In genomic region chr3:50442940-50443579, GRCh38 we compare ENCODE assay signal across 20 cellular contexts.
DNase-seq lines count a peak whose midpoint lies in the region; ATAC-seq lines count a peak whose summit lies in the region.
"Had no signal": no experiment of that assay in that cellular context is flagged by ENCODE, and none has a peak within 500 bp of the region (broad histone marks: within the 10 kb centered on the region; RNA-seq: fewer than 3 reads in every experiment).

No MANE protein-coding gene starts in this region.

- peaks cover 0 to 91% (median 0%) of the 10 kb centered on the region in 3 experiments for H3K27me3 ChIP-seq in neuronal stem cell (ENCODE audit: control insufficient read depth in 3 of 3, insufficient read depth in 3 of 3, low read depth in 1 of 3, low read length in 3 of 3)
- H3K27me3 ChIP-seq: tibial artery had no signal

- H2BK12ac ChIP-seq in neuronal stem cell (ENCODE audit: low read length), result no peak overlapping the region

- no peaks in the 10 kb centered on the region for H3K4me1 Mint-ChIP-seq in activated CD4-positive, alpha-beta memory T cell treated with anti-CD3 and anti-CD28 coated beads, Interleukin-2, amount 10 ng/mL, durations not matched to agents 7 days and 5 days
- no peaks in the 10 kb centered on the region for H3K4me1 Mint-ChIP-seq in activated T-helper 17 cell treated with anti-CD3 and anti-CD28 coated beads, Interleukin-2, amount 50 U/mL, for 72 hours
- H3K4me1 Mint-ChIP-seq: activated CD8-positive, alpha-beta memory T cell treated with anti-CD3 and anti-CD28 coated beads, Interleukin-2, amount 10 ng/mL, durations not matched to agents 7 days and 5 days had no signal

- H3K18ac ChIP-seq in neuronal stem cell (ENCODE audit: low read length), result peak overlapping the region; percentile 25

- H2BK15ac ChIP-seq in neuronal stem cell (ENCODE audit: low read length), result no peak overlapping the region

- H3K23ac ChIP-seq in neuronal stem cell (ENCODE audit: low read depth, low read length, poor library complexity), result no peak overlapping the region

- H3K4me2 ChIP-seq in neuronal stem cell (ENCODE audit: insufficient read depth, low read length, poor library complexity, severe bottlenecking), result no peak overlapping the region
- H3K4me2 ChIP-seq: SK-N-SH had no signal

- no peak overlapping the region for H3K14ac ChIP-seq in neuronal stem cell (ENCODE audit: low read length)

- no peak overlapping the region for H3K27ac ChIP-seq in neuronal stem cell (replicated peaks; ENCODE audit: low read length)
- H3K27ac ChIP-seq: tibial artery had no signal

- CTCF ChIA-PET in activated CD4-positive, alpha-beta memory T cell treated with anti-CD3 and anti-CD28 coated beads, Interleukin-2, amount 10 ng/mL, durations not matched to agents 7 days and 5 days (lab: Charles Lee), result no interaction called here

- peaks cover 0 to 2% of the 10 kb centered on the region in 2 donors for H3K4me1 ChIP-seq in neuronal stem cell (ENCODE audit: control insufficient read depth in 2 of 2, insufficient read depth in 1 of 2, low read depth in 1 of 2, low read length in 2 of 2)
- H3K4me1 ChIP-seq: tibial artery had no signal

- H3K9me3 Mint-ChIP-seq in activated CD4-positive, alpha-beta memory T cell treated with anti-CD3 and anti-CD28 coated beads, Interleukin-2, amount 10 ng/mL, durations not matched to agents 7 days and 5 days, result no peaks in the 10 kb centered on the region
- no peaks in the 10 kb centered on the region for H3K9me3 Mint-ChIP-seq in activated T-helper 17 cell treated with anti-CD3 and anti-CD28 coated beads, Interleukin-2, amount 50 U/mL, for 72 hours
- H3K9me3 Mint-ChIP-seq: activated T-helper 2 cell treated with anti-CD3 and anti-CD28 coated beads, Interferon-gamma antibody, Interleukin-2, Interleukin-4, amounts not matched to agents 10 μg/mL and 5 μg/mL and 100 μg/mL, durations not matched to agents 14 hours and 24 hours and 36 hours; CD4-positive, alpha-beta T cell; nephron had no signal

- H2BK5ac ChIP-seq in neuronal stem cell (ENCODE audit: low read length), result peak overlapping the region; percentile 25

- H2BK120ac ChIP-seq in neuronal stem cell (ENCODE audit: low read depth, low read length), result no peak overlapping the region

- no peaks in the 10 kb centered on the region for H3K27me3 Mint-ChIP-seq in activated CD4-positive, alpha-beta memory T cell treated with anti-CD3 and anti-CD28 coated beads, Interleukin-2, amount 10 ng/mL, durations not matched to agents 7 days and 5 days
- no peaks in the 10 kb centered on the region for H3K27me3 Mint-ChIP-seq in activated T-helper 17 cell treated with anti-CD3 and anti-CD28 coated beads, Interleukin-2, amount 50 U/mL, for 72 hours
- H3K27me3 Mint-ChIP-seq: activated CD8-positive, alpha-beta memory T cell treated with anti-CD3 and anti-CD28 coated beads, Interleukin-2, amount 10 ng/mL, durations not matched to agents 7 days and 5 days; CD4-positive, alpha-beta T cell had no signal

- H2AK5ac ChIP-seq in neuronal stem cell (ENCODE audit: low read depth, low read length), result peak overlapping the region; percentile 83

- H3K36me3 ChIP-seq in neuronal stem cell (replicated peaks in 1 of 2; ENCODE audit: control insufficient read depth in 2 of 2, insufficient read depth in 2 of 2, low read length in 2 of 2), result no peaks in the 10 kb centered on the region
- H3K36me3 ChIP-seq: tibial artery had no signal

- H4K91ac ChIP-seq in neuronal stem cell (ENCODE audit: low read depth, low read length, poor library complexity), result no peak overlapping the region

- no peak overlapping the region for H3K4me3 ChIP-seq in neuronal stem cell (ENCODE audit: low read length in 2 of 2)
- H3K4me3 ChIP-seq: tibial artery had no signal

- H3K4me3 Mint-ChIP-seq in activated CD4-positive, alpha-beta memory T cell treated with anti-CD3 and anti-CD28 coated beads, Interleukin-2, amount 10 ng/mL, durations not matched to agents 7 days and 5 days, result no peak overlapping the region
- H3K4me3 Mint-ChIP-seq in activated T-helper 17 cell treated with anti-CD3 and anti-CD28 coated beads, Interleukin-2, amount 50 U/mL, for 72 hours, result no peak overlapping the region
- H3K4me3 Mint-ChIP-seq: activated CD8-positive, alpha-beta memory T cell treated with anti-CD3 and anti-CD28 coated beads, Interleukin-2, amount 10 ng/mL, durations not matched to agents 7 days and 5 days; CD4-positive, alpha-beta T cell; nephron had no signal

- no peak for ATAC-seq in left lobe of liver
- ATAC-seq in activated T-helper 17 cell treated with anti-CD3 and anti-CD28 coated beads, Interleukin-2, amount 50 U/mL, for 72 hours (replicated peaks), result no peak
- ATAC-seq: activated CD4-positive, CD25-positive, alpha-beta regulatory T cell treated with anti-CD3 and anti-CD28 coated beads, Interleukin-2, amount 50 U/mL, for 24 hours; activated CD8-positive, alpha-beta memory T cell treated with anti-CD3 and anti-CD28 coated beads, Interleukin-2, amount 10 ng/mL, durations not matched to agents 7 days and 5 days had no signal

- no peak overlapping the region for H3K4ac ChIP-seq in neuronal stem cell (ENCODE audit: low read length)

- POLR2A ChIA-PET in activated CD4-positive, alpha-beta memory T cell treated with anti-CD3 and anti-CD28 coated beads, Interleukin-2, amount 10 ng/mL, durations not matched to agents 7 days and 5 days (lab: Charles Lee), result no interaction called here

- H3K79me1 ChIP-seq in neuronal stem cell (ENCODE audit: low read depth, low read length), result no peaks in the 10 kb centered on the region

- no peaks in the 10 kb centered on the region for H3K9me3 ChIP-seq in neuronal stem cell (replicated peaks in 1 of 2; ENCODE audit: control insufficient read depth in 2 of 2, insufficient read depth in 1 of 2, low read depth in 1 of 2, low read length in 2 of 2)
- H3K9me3 ChIP-seq: SK-N-SH, tibial artery had no signal

- no peak overlapping the region for H3K27ac Mint-ChIP-seq in activated CD4-positive, alpha-beta memory T cell treated with anti-CD3 and anti-CD28 coated beads, Interleukin-2, amount 10 ng/mL, durations not matched to agents 7 days and 5 days
- no peak overlapping the region for H3K27ac Mint-ChIP-seq in activated T-helper 17 cell treated with anti-CD3 and anti-CD28 coated beads, Interleukin-2, amount 50 U/mL, for 72 hours
- H3K27ac Mint-ChIP-seq: activated CD8-positive, alpha-beta memory T cell treated with anti-CD3 and anti-CD28 coated beads, Interleukin-2, amount 10 ng/mL, durations not matched to agents 7 days and 5 days; activated T-helper 2 cell treated with anti-CD3 and anti-CD28 coated beads, Interferon-gamma antibody, Interleukin-2, Interleukin-4, amounts not matched to agents 10 μg/mL and 5 μg/mL and 100 μg/mL, durations not matched to agents 14 hours and 24 hours and 36 hours; CD4-positive, alpha-beta T cell had no signal

- H3K36me3 Mint-ChIP-seq in activated CD4-positive, alpha-beta memory T cell treated with anti-CD3 and anti-CD28 coated beads, Interleukin-2, amount 10 ng/mL, durations not matched to agents 7 days and 5 days (ENCODE audit: low read depth), result no peaks in the 10 kb centered on the region
- H3K36me3 Mint-ChIP-seq in activated T-helper 17 cell treated with anti-CD3 and anti-CD28 coated beads, Interleukin-2, amount 50 U/mL, for 72 hours (ENCODE audit: low read depth), result no peaks in the 10 kb centered on the region
- H3K36me3 Mint-ChIP-seq: activated CD8-positive, alpha-beta memory T cell treated with anti-CD3 and anti-CD28 coated beads, Interleukin-2, amount 10 ng/mL, durations not matched to agents 7 days and 5 days had no signal

- no peak overlapping the region for H3K9ac ChIP-seq in neuronal stem cell (ENCODE audit: low read depth, low read length, poor library complexity)
- H3K9ac ChIP-seq: SK-N-SH had no signal

- no CpG with 5 or more reads among the region's 21 CpGs for WGBS in neuronal stem cell (ENCODE audit: extremely low coverage in 2 of 2, insufficient read length in 2 of 2, insufficient replicate concordance in 1 of 2), 2 donors

- peak; percentile 98 for DNase-seq in DMS 273 (lab: John Stamatoyannopoulos, UW; ENCODE audit: unreplicated experiment)
- peak; percentile 68 for DNase-seq in NCI-H1694 treated with DMSO at 0.1 percent for 48 hours (lab: John Stamatoyannopoulos, UW)
- peak in 50 of 58 donors; percentile 4 to 84 (median 44) for DNase-seq in anterior cingulate cortex (lab: John Stamatoyannopoulos, UW)
- no peak for DNase-seq in neuronal stem cell (ENCODE audit: low spot score)
- no peak for DNase-seq in activated CD4-positive, alpha-beta memory T cell treated with anti-CD3 and anti-CD28 coated beads, Interleukin-2, amount 10 ng/mL, durations not matched to agents 7 days and 5 days
- DNase-seq in left lobe of liver (ENCODE audit: low spot score), result no peak
- DNase-seq in NK-92 (lab: John Stamatoyannopoulos, UW; ENCODE audit: unreplicated experiment), result no peak
- DNase-seq: activated CD8-positive, alpha-beta memory T cell treated with anti-CD3 and anti-CD28 coated beads, Interleukin-2, amount 10 ng/mL, durations not matched to agents 7 days and 5 days; CD4-positive, alpha-beta T cell; effector CD4-positive, alpha-beta T cell; mesenchymal stem cell; NCI-H1436 treated with DMSO at 0.1 percent for 48 hours; NCI-H748 treated with DMSO at 0.1 percent for 48 hours; SK-N-SH; T-helper 9 cell; tibial artery had no signal

- no peak overlapping the region for H2AFZ ChIP-seq in neuronal stem cell (ENCODE audit: low read length)

- H4K8ac ChIP-seq in neuronal stem cell (ENCODE audit: low read depth, low read length), result no peak overlapping the region

Comparison
In these comparisons a context has a peak if more than half of its experiments do, and no peak if none do; other contexts are left out.
1. DNase-seq: peak in DMS 273 (single experiment), NCI-H1694 treated with DMSO at 0.1 percent for 48 hours (single experiment) and anterior cingulate cortex (50 of 58); none in neuronal stem cell (single experiment), activated CD4-positive, alpha-beta memory T cell treated with anti-CD3 and anti-CD28 coated beads, Interleukin-2, amount 10 ng/mL, durations not matched to agents 7 days and 5 days (single experiment), left lobe of liver (single experiment) and NK-92 (single experiment).